ENCODE assay signal across 25 cellular contexts in genomic region chr18:47618758-47619157, GRCh38.
"Had no signal": no experiment of that assay in that cellular context is flagged by ENCODE, and none has a peak within 500 bp of the region (broad histone marks: within the 10 kb centered on the region; RNA-seq: fewer than 3 reads in every experiment).

No MANE protein-coding gene starts in this region.

- H3K4me3 Mint-ChIP-seq: memory B cell; naive thymus-derived CD4-positive, alpha-beta T cell; natural killer cell treated with Interleukin-12 subunit alpha and Interleukin-12 subunit beta and Interleukin-15 and Interleukin-18, amount 100 ng/mL, for 72 hours; stimulated activated memory B cell treated with anti-CD40 and anti-IgM and Interleukin-4, amounts not matched to agents 10 μg/mL and 1 μg/mL and 100 μg/mL, for 72 hours; stimulated activated naive CD8-positive, alpha-beta T cell treated with anti-CD3 and anti-CD28 coated beads, Interleukin-15, amount 100 ng/mL, for 72 hours; type B pancreatic cell had no signal

- H3K4me1 Mint-ChIP-seq: memory B cell; naive thymus-derived CD4-positive, alpha-beta T cell; stimulated activated memory B cell treated with anti-CD40 and anti-IgM and Interleukin-4, amounts not matched to agents 10 μg/mL and 1 μg/mL and 100 μg/mL, for 72 hours; stimulated activated naive CD8-positive, alpha-beta T cell treated with anti-CD3 and anti-CD28 coated beads, Interleukin-15, amount 100 ng/mL, for 72 hours had no signal

- ATAC-seq: left colon; left lung; mucosa of descending colon; naive thymus-derived CD4-positive, alpha-beta T cell; natural killer cell treated with Interleukin-12 subunit alpha and Interleukin-12 subunit beta and Interleukin-15 and Interleukin-18, amount 100 ng/mL, for 72 hours; right lobe of liver; stimulated activated memory B cell treated with anti-CD40 and anti-IgM and Interleukin-4, amounts not matched to agents 10 μg/mL and 1 μg/mL and 100 μg/mL, for 72 hours; stimulated activated naive CD8-positive, alpha-beta T cell treated with anti-CD3 and anti-CD28 coated beads, Interleukin-15, amount 100 ng/mL, for 72 hours had no signal

- H3K9me3 Mint-ChIP-seq: stimulated activated memory B cell treated with anti-CD40 and anti-IgM and Interleukin-4, amounts not matched to agents 10 μg/mL and 1 μg/mL and 100 μg/mL, for 72 hours; stimulated activated naive CD8-positive, alpha-beta T cell treated with anti-CD3 and anti-CD28 coated beads, Interleukin-15, amount 100 ng/mL, for 72 hours; type B pancreatic cell had no signal

- DNase-seq: kidney; left colon; left lung; midbrain; mucosa of descending colon; naive thymus-derived CD4-positive, alpha-beta T cell; ovary; right lobe of liver; stimulated activated CD4-positive, alpha-beta T cell treated with anti-CD3 and anti-CD28 coated beads, Interleukin-1b, Interleukin-23, amount 100 ng/mL, for 48 hours; stimulated activated CD4-positive, alpha-beta T cell treated with anti-CD3 and anti-CD28 coated beads, Interleukin-2, amount 100 ng/mL, for 48 hours; stimulated activated CD4-positive, alpha-beta T cell treated with anti-CD3 and anti-CD28 coated beads, Interleukin-4, amount 100 ng/mL, for 4 hours; stimulated activated CD8-positive, alpha-beta memory T cell treated with anti-CD3 and anti-CD28 coated beads, Interleukin-4, amount 100 ng/mL, for 48 hours; stimulated activated naive CD4-positive, alpha-beta T cell treated with Interleukin-2 at 50 U/mL for 16 hours; stimulated activated naive CD8-positive, alpha-beta T cell treated with anti-CD3 and anti-CD28 coated beads, Interleukin-15, amount 100 ng/mL, for 72 hours; substantia nigra; uterus had no signal

- H3K27me3 ChIP-seq: hepatocyte, left lung, ovary, right atrium auricular region, right lobe of liver, tibial nerve, uterus had no signal

- H3K27ac Mint-ChIP-seq: memory B cell; naive thymus-derived CD4-positive, alpha-beta T cell; natural killer cell treated with Interleukin-12 subunit alpha and Interleukin-12 subunit beta and Interleukin-15 and Interleukin-18, amount 100 ng/mL, for 72 hours; progenitor cell of endocrine pancreas; stimulated activated memory B cell treated with anti-CD40 and anti-IgM and Interleukin-4, amounts not matched to agents 10 μg/mL and 1 μg/mL and 100 μg/mL, for 72 hours; type B pancreatic cell had no signal

- H3K36me3 ChIP-seq: left lung, ovary, right atrium auricular region, right lobe of liver, tibial nerve, uterus had no signal

- H3K36me3 Mint-ChIP-seq: memory B cell; naive thymus-derived CD4-positive, alpha-beta T cell; natural killer cell treated with Interleukin-12 subunit alpha and Interleukin-12 subunit beta and Interleukin-15 and Interleukin-18, amount 100 ng/mL, for 72 hours; stimulated activated memory B cell treated with anti-CD40 and anti-IgM and Interleukin-4, amounts not matched to agents 10 μg/mL and 1 μg/mL and 100 μg/mL, for 72 hours; type B pancreatic cell had no signal

- H3K4me3 ChIP-seq: hepatocyte, left lung, mucosa of descending colon, ovary, right atrium auricular region, right lobe of liver, smooth muscle cell, tibial nerve, uterus had no signal
